In the genomic region with DNA sequence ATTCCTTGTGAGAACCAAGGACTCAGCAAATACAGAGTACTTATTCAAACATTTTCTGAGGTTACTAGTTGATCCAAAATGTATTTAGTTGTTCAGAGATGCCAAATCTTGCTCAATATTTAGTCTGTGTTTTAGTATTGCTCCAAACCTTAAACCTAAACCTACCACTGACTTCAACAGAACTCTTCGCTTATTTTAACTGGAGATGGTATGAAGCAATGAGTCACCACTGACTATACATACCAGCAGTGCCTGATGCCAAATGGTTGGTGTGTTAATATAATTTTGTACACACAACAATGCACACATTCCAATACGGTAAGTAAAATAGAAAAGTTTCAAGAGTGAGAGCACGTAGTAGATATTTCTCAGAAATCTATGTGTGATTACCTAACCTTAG, we compare ENCODE assay signal across 16 cellular contexts. TPM values are rescaled to one million over a fixed set of nuclear protein-coding genes. Genes with fewer than 3 reads are reported as not detected.
DNase-seq lines count a peak whose midpoint lies in the region; ATAC-seq and TF ChIP-seq lines count a peak whose summit lies in the region.
"Had no signal": no experiment of that assay in that cellular context is flagged by ENCODE, and none has a peak within 500 bp of the region (broad histone marks: within the 10 kb centered on the region; RNA-seq: fewer than 3 reads in every experiment).

No MANE protein-coding gene starts in this region.

- H3K79me2 ChIP-seq in MM.1S (ENCODE audit: low read length): no peaks in the 10 kb centered on the region

- H3K27ac ChIP-seq in RWPE2 (ENCODE audit: poor library complexity, severe bottlenecking) (peak overlapping the region; percentile 60), MM.1S (ENCODE audit: low read length) (no peak overlapping the region)
- H3K27ac ChIP-seq in CD8-positive, alpha-beta T cell (ENCODE audit: low read depth, low read length): no peak overlapping the region
- H3K27ac ChIP-seq: BLaER1, dorsolateral prefrontal cortex had no signal

- ATAC-seq in RWPE2 (ENCODE audit: low read depth) (peak; percentile 83), esophagus mucosa (peak; percentile 61)
- ATAC-seq in CD8-positive, alpha-beta T cell: no peak
- ATAC-seq in naive thymus-derived CD8-positive, alpha-beta T cell: no peak

- peak overlapping the region; percentile 18 for H3K27ac Mint-ChIP-seq in progenitor cell of endocrine pancreas
- no peak overlapping the region for H3K27ac Mint-ChIP-seq in CD8-positive, alpha-beta T cell
- no peak overlapping the region for H3K27ac Mint-ChIP-seq in naive thymus-derived CD8-positive, alpha-beta T cell
- no peak overlapping the region for H3K27ac Mint-ChIP-seq in activated T-helper 1 cell treated with anti-CD3 and anti-CD28 coated beads, Interleukin-12 subunit alpha, Interleukin-12 subunit beta, Interleukin-2, Interleukin-4 antibody, amounts not matched to agents 30 ng/mL and 10 ng/mL and 1 ng/mL, durations not matched to agents 14 hours and 24 hours and 36 hours
- H3K27ac Mint-ChIP-seq: naive B cell; T-helper 1 cell treated with Interleukin-12 subunit alpha and Interleukin-12 subunit beta and Interleukin-4 antibody, amounts not matched to agents 30 μg/mL and 1 μg/mL, for 36 hours had no signal

- H3K9ac ChIP-seq in MM.1S (ENCODE audit: low read length): no peak overlapping the region
- H3K9ac ChIP-seq: BLaER1 had no signal

- peaks cover 5% of the 10 kb centered on the region for H3K36me3 Mint-ChIP-seq in progenitor cell of endocrine pancreas (ENCODE audit: insufficient read depth)
- H3K36me3 Mint-ChIP-seq in CD8-positive, alpha-beta T cell: no peaks in the 10 kb centered on the region
- H3K36me3 Mint-ChIP-seq in naive thymus-derived CD8-positive, alpha-beta T cell: no peaks in the 10 kb centered on the region
- no peaks in the 10 kb centered on the region for H3K36me3 Mint-ChIP-seq in activated T-helper 1 cell treated with anti-CD3 and anti-CD28 coated beads, Interleukin-12 subunit alpha, Interleukin-12 subunit beta, Interleukin-2, Interleukin-4 antibody, amounts not matched to agents 30 ng/mL and 10 ng/mL and 1 ng/mL, durations not matched to agents 14 hours and 24 hours and 36 hours (ENCODE audit: low read depth)
- H3K36me3 Mint-ChIP-seq: naive B cell had no signal

- H3F3A ChIP-seq in MM.1S (ENCODE audit: insufficient read depth, low read length): peaks cover 12% of the 10 kb centered on the region

- POLR2A ChIA-PET in CD8-positive, alpha-beta T cell (lab: Charles Lee): no interaction called here
- POLR2A ChIA-PET in naive thymus-derived CD8-positive, alpha-beta T cell (lab: Charles Lee): no interaction called here

- H3K4me1 ChIP-seq in RWPE2 (ENCODE audit: insufficient read depth, poor library complexity, severe bottlenecking): peaks cover 18% of the 10 kb centered on the region
- peaks cover 5% of the 10 kb centered on the region for H3K4me1 ChIP-seq in CD8-positive, alpha-beta T cell (ENCODE audit: insufficient read depth, low read length)
- peaks cover 13% of the 10 kb centered on the region for H3K4me1 ChIP-seq in MM.1S (ENCODE audit: low read length)

- TF ChIP-seq CTCF in RWPE2 (IDR thresholded peaks at IDR 0.05; ENCODE audit: poor library complexity, severe bottlenecking) (no peak), progenitor cell of endocrine pancreas (IDR thresholded peaks at IDR 0.05; ENCODE audit: unreplicated experiment) (no peak), MM.1S (IDR thresholded peaks at IDR 0.05; ENCODE audit: low read length) (no peak)
- TF ChIP-seq CTCF in CD8-positive, alpha-beta T cell (IDR thresholded peaks at IDR 0.05): no peak

- H3K36me3 ChIP-seq in RWPE2 (ENCODE audit: low read depth) (no peaks in the 10 kb centered on the region), MM.1S (replicated peaks; ENCODE audit: insufficient read depth, low read length) (no peaks in the 10 kb centered on the region)
- no peaks in the 10 kb centered on the region for H3K36me3 ChIP-seq in CD8-positive, alpha-beta T cell (ENCODE audit: insufficient read depth, low read length)
- H3K36me3 ChIP-seq: BLaER1 had no signal

- DNase-seq in ELR (ENCODE audit: low read depth) (peak; percentile 80), RWPE2 (ENCODE audit: low spot score) (no peak), progenitor cell of endocrine pancreas (ENCODE audit: low spot score, unreplicated experiment) (no peak), MM.1S (no peak)
- DNase-seq in CD8-positive, alpha-beta T cell: no peak
- no peak for DNase-seq in naive thymus-derived CD8-positive, alpha-beta T cell
- no peak for DNase-seq in activated T-helper 1 cell treated with anti-CD3 and anti-CD28 coated beads, Interleukin-12 subunit alpha, Interleukin-12 subunit beta, Interleukin-2, Interleukin-4 antibody, amounts not matched to agents 30 ng/mL and 10 ng/mL and 1 ng/mL, durations not matched to agents 14 hours and 24 hours and 36 hours (ENCODE audit: low spot score)
- DNase-seq: activated effector memory CD4-positive, alpha-beta T cell treated with Interleukin-2 at 50 U/mL for 16 hours; anterior cingulate cortex; dorsolateral prefrontal cortex; naive B cell; NCI-H82; RPMI8226 had no signal

- no peak overlapping the region for H3K4me3 ChIP-seq in RWPE2 (ENCODE audit: severe bottlenecking)
- no peak overlapping the region for H3K4me3 ChIP-seq in CD8-positive, alpha-beta T cell (ENCODE audit: low read depth, low read length)
- no peak overlapping the region for H3K4me3 ChIP-seq in MM.1S (ENCODE audit: low read length)
- H3K4me3 ChIP-seq: BLaER1, dorsolateral prefrontal cortex had no signal

- no peak overlapping the region for H2AFZ ChIP-seq in MM.1S (ENCODE audit: low read length)

- no peaks in the 10 kb centered on the region for H3K9me2 ChIP-seq in MM.1S (replicated peaks; ENCODE audit: insufficient read depth, low read length)

- H3K27me3 ChIP-seq in RWPE2 (ENCODE audit: insufficient read depth, poor library complexity, severe bottlenecking) (no peaks in the 10 kb centered on the region), MM.1S (replicated peaks; ENCODE audit: insufficient read depth, low read length) (no peaks in the 10 kb centered on the region)
- H3K27me3 ChIP-seq in CD8-positive, alpha-beta T cell (ENCODE audit: insufficient read depth, low read length): no peaks in the 10 kb centered on the region
- H3K27me3 ChIP-seq: BLaER1, dorsolateral prefrontal cortex had no signal

- no peaks in the 10 kb centered on the region for H3K9me3 ChIP-seq in RWPE2 (ENCODE audit: severe bottlenecking)
- H3K9me3 ChIP-seq in CD8-positive, alpha-beta T cell (ENCODE audit: low read length): no peaks in the 10 kb centered on the region
- H3K9me3 ChIP-seq in MM.1S (replicated peaks; ENCODE audit: insufficient read depth, low read length): no peaks in the 10 kb centered on the region
- H3K9me3 ChIP-seq: BLaER1 had no signal

- H3K4me1 Mint-ChIP-seq in progenitor cell of endocrine pancreas (ENCODE audit: low read depth): peaks cover 36% of the 10 kb centered on the region
- peaks cover 25% of the 10 kb centered on the region for H3K4me1 Mint-ChIP-seq in CD8-positive, alpha-beta T cell (ENCODE audit: low read depth)
- H3K4me1 Mint-ChIP-seq in naive thymus-derived CD8-positive, alpha-beta T cell: peaks cover 7 to 33% (median 25%) of the 10 kb centered on the region in 4 donors
- peaks cover 29% of the 10 kb centered on the region for H3K4me1 Mint-ChIP-seq in activated T-helper 1 cell treated with anti-CD3 and anti-CD28 coated beads, Interleukin-12 subunit alpha, Interleukin-12 subunit beta, Interleukin-2, Interleukin-4 antibody, amounts not matched to agents 30 ng/mL and 10 ng/mL and 1 ng/mL, durations not matched to agents 14 hours and 24 hours and 36 hours (ENCODE audit: low read depth)

- H3K27me3 Mint-ChIP-seq in progenitor cell of endocrine pancreas: no peaks in the 10 kb centered on the region
- no peaks in the 10 kb centered on the region for H3K27me3 Mint-ChIP-seq in CD8-positive, alpha-beta T cell (ENCODE audit: low read depth)
- peaks cover 0 to 4% (median 0%) of the 10 kb centered on the region in 5 donors for H3K27me3 Mint-ChIP-seq in naive thymus-derived CD8-positive, alpha-beta T cell
- H3K27me3 Mint-ChIP-seq in activated T-helper 1 cell treated with anti-CD3 and anti-CD28 coated beads, Interleukin-12 subunit alpha, Interleukin-12 subunit beta, Interleukin-2, Interleukin-4 antibody, amounts not matched to agents 30 ng/mL and 10 ng/mL and 1 ng/mL, durations not matched to agents 14 hours and 24 hours and 36 hours (ENCODE audit: insufficient read depth): peaks cover 4% of the 10 kb centered on the region

- no peaks in the 10 kb centered on the region for H4K20me1 ChIP-seq in MM.1S (ENCODE audit: insufficient read depth, low read length)
- H4K20me1 ChIP-seq: BLaER1 had no signal

- H3K9me3 Mint-ChIP-seq in progenitor cell of endocrine pancreas (ENCODE audit: low read depth): no peaks in the 10 kb centered on the region
- no peaks in the 10 kb centered on the region for H3K9me3 Mint-ChIP-seq in CD8-positive, alpha-beta T cell
- no peaks in the 10 kb centered on the region for H3K9me3 Mint-ChIP-seq in naive thymus-derived CD8-positive, alpha-beta T cell
- H3K9me3 Mint-ChIP-seq in activated T-helper 1 cell treated with anti-CD3 and anti-CD28 coated beads, Interleukin-12 subunit alpha, Interleukin-12 subunit beta, Interleukin-2, Interleukin-4 antibody, amounts not matched to agents 30 ng/mL and 10 ng/mL and 1 ng/mL, durations not matched to agents 14 hours and 24 hours and 36 hours: no peaks in the 10 kb centered on the region
- H3K9me3 Mint-ChIP-seq: naive B cell; T-helper 1 cell treated with Interleukin-12 subunit alpha and Interleukin-12 subunit beta and Interleukin-4 antibody, amounts not matched to agents 30 μg/mL and 1 μg/mL, for 36 hours had no signal

- no peak overlapping the region for H3K4me3 Mint-ChIP-seq in progenitor cell of endocrine pancreas (ENCODE audit: low read depth)
- H3K4me3 Mint-ChIP-seq in CD8-positive, alpha-beta T cell: no peak overlapping the region
- no peak overlapping the region for H3K4me3 Mint-ChIP-seq in naive thymus-derived CD8-positive, alpha-beta T cell
- no peak overlapping the region for H3K4me3 Mint-ChIP-seq in activated T-helper 1 cell treated with anti-CD3 and anti-CD28 coated beads, Interleukin-12 subunit alpha, Interleukin-12 subunit beta, Interleukin-2, Interleukin-4 antibody, amounts not matched to agents 30 ng/mL and 10 ng/mL and 1 ng/mL, durations not matched to agents 14 hours and 24 hours and 36 hours
- H3K4me3 Mint-ChIP-seq: naive B cell; T-helper 1 cell treated with Interleukin-12 subunit alpha and Interleukin-12 subunit beta and Interleukin-4 antibody, amounts not matched to agents 30 μg/mL and 1 μg/mL, for 36 hours had no signal

- CTCF ChIA-PET in CD8-positive, alpha-beta T cell (lab: Charles Lee): no interaction called here

- intact Hi-C loops in CD8-positive, alpha-beta T cell (cut with DNase I, micrococcal nuclease): loop anchor here in 1 of 2 experiments (1.0 kb wide), 1 partner anchor 38 kb away; no protein-coding TSS in a partner anchor
- intact Hi-C loops in activated T-helper 1 cell treated with anti-CD3 and anti-CD28 coated beads, Interleukin-12 subunit alpha, Interleukin-12 subunit beta, Interleukin-2, Interleukin-4 antibody, amounts not matched to agents 30 ng/mL and 10 ng/mL and 1 ng/mL, durations not matched to agents 14 hours and 24 hours and 36 hours (cut with micrococcal nuclease): no loop called here

- H3K4me2 ChIP-seq in MM.1S (ENCODE audit: low read depth, low read length): no peak overlapping the region

RNA-seq across cellular contexts. Expression of a gene that starts 1.9 kb away (rescaled TPM):
- 9.0 TPM for total RNA-seq in esophagus mucosa
- 42.7 and 52.2 TPM in 2 replicates for total RNA-seq in progenitor cell of endocrine pancreas
- total RNA-seq in CD8-positive, alpha-beta T cell: under 1 TPM; 0.30 to 0.72 TPM
- total RNA-seq in naive thymus-derived CD8-positive, alpha-beta T cell: under 1 TPM; 0.55 to 0.71 TPM
- 1 to 10 TPM in 1 of 3 donors, under 1 TPM in 2; 0.37 to 2.3 (median 0.59) TPM for polyA plus RNA-seq in naive thymus-derived CD8-positive, alpha-beta T cell
- 0.10 and 0.18 TPM in 2 replicates for total RNA-seq in activated T-helper 1 cell treated with anti-CD3 and anti-CD28 coated beads, Interleukin-12 subunit alpha, Interleukin-12 subunit beta, Interleukin-2, Interleukin-4 antibody, amounts not matched to agents 30 ng/mL and 10 ng/mL and 1 ng/mL, durations not matched to agents 14 hours and 24 hours and 36 hours

Comparison
In these comparisons a context has a peak if more than half of its experiments do, and no peak if none do; other contexts are left out.
1. ATAC-seq: peak in RWPE2 (single experiment) and esophagus mucosa (single experiment); none in CD8-positive, alpha-beta T cell (single experiment) and naive thymus-derived CD8-positive, alpha-beta T cell (0 of 2).